10 cellular contexts compared by ENCODE assay signal in genomic region chr10:109893371-109893770, GRCh38. TPM values are rescaled to one million over a fixed set of nuclear protein-coding genes. Genes with fewer than 3 reads are reported as not detected.
DNase-seq lines count a peak whose midpoint lies in the region; ATAC-seq and TF ChIP-seq lines count a peak whose summit lies in the region.
"Had no signal": no experiment of that assay in that cellular context is flagged by ENCODE, and none has a peak within 500 bp of the region (broad histone marks: within the 10 kb centered on the region; RNA-seq: fewer than 3 reads in every experiment).

No MANE protein-coding gene starts in this region.

- H3K27me3 ChIP-seq in right lobe of liver, result no peaks in the 10 kb centered on the region

- no peak overlapping the region for H3K4me3 Mint-ChIP-seq in activated naive CD4-positive, alpha-beta T cell treated with anti-CD3 and anti-CD28 coated beads, Interleukin-2, amount 50 U/mL, for 24 hours

- TF ChIP-seq POLR2A in right lobe of liver (IDR thresholded peaks at IDR 0.05), result no peak

- intact Hi-C loops in right lobe of liver (cut with DNase I), result no loop called here

- peak overlapping the region; percentile 82 for H3K27ac ChIP-seq in angular gyrus (ENCODE audit: low read depth, low read length)
- H3K27ac ChIP-seq in right lobe of liver, result no peak overlapping the region
- H3K27ac ChIP-seq in temporal lobe (ENCODE audit: low read depth, low read length), result peak overlapping the region; percentile 5

- H3K27me3 Mint-ChIP-seq in activated naive CD4-positive, alpha-beta T cell treated with anti-CD3 and anti-CD28 coated beads, Interleukin-2, amount 50 U/mL, for 24 hours, result no peaks in the 10 kb centered on the region

- peak; percentile 8 to 32 (median 17) for ATAC-seq in right lobe of liver
- ATAC-seq in HG02798 (IDR thresholded peaks at IDR 0.05; ENCODE audit: poor library complexity, unreplicated experiment), result no peak
- ATAC-seq in GM19397 (IDR thresholded peaks at IDR 0.05; ENCODE audit: unreplicated experiment), result no peak

- H3K4me1 ChIP-seq in right lobe of liver, result peaks cover 0 to 28% (median 0%) of the 10 kb centered on the region in 4 donors

- 79% methylated on average over 4 of the region's 4 CpGs for WGBS in right lobe of liver (ENCODE audit: insufficient coverage, low coverage, low lambda C conversion rate, missing lambda C conversion rate)

- H3K36me3 Mint-ChIP-seq in activated naive CD4-positive, alpha-beta T cell treated with anti-CD3 and anti-CD28 coated beads, Interleukin-2, amount 50 U/mL, for 24 hours, result peaks cover 7% of the 10 kb centered on the region

- no peaks in the 10 kb centered on the region for H3K9me3 ChIP-seq in right lobe of liver

- peaks cover 47% of the 10 kb centered on the region for H3K4me1 Mint-ChIP-seq in activated naive CD4-positive, alpha-beta T cell treated with anti-CD3 and anti-CD28 coated beads, Interleukin-2, amount 50 U/mL, for 24 hours

- no peak for TF ChIP-seq CTCF in right lobe of liver (IDR thresholded peaks at IDR 0.05)

- peak overlapping the region; percentile 72 for H3K27ac Mint-ChIP-seq in activated naive CD4-positive, alpha-beta T cell treated with anti-CD3 and anti-CD28 coated beads, Interleukin-2, amount 50 U/mL, for 24 hours

- no peaks in the 10 kb centered on the region for H3K9me3 Mint-ChIP-seq in activated naive CD4-positive, alpha-beta T cell treated with anti-CD3 and anti-CD28 coated beads, Interleukin-2, amount 50 U/mL, for 24 hours

- H3K36me3 ChIP-seq in right lobe of liver, result peaks cover 0 to 11% (median 4%) of the 10 kb centered on the region in 4 donors

- H3K4me3 ChIP-seq in right lobe of liver, result no peak overlapping the region

- no peak for DNase-seq in activated naive CD4-positive, alpha-beta T cell (lab: John Stamatoyannopoulos, UW)
- no peak for DNase-seq in right lobe of liver
- no peak for DNase-seq in activated effector memory CD4-positive, alpha-beta T cell treated with anti-CD3 and anti-CD28 coated beads, Interleukin-2, amount 50 U/mL, for 16 hours
- DNase-seq: NCI-H226, T-helper 9 cell had no signal

RNA-seq across cellular contexts. Expression of gene XPNPEP1, which starts 29.9 kb away (rescaled TPM):
- 10 to 100 TPM; 13.9 to 57.8 (median 29.4) TPM for total RNA-seq in right lobe of liver
- 55.3 TPM for total RNA-seq in temporal lobe

Comparison
In these comparisons a context has a peak if more than half of its experiments do, and no peak if none do; other contexts are left out.
1. H3K27ac ChIP-seq: peak in angular gyrus (single experiment) and temporal lobe (single experiment); none in right lobe of liver (0 of 3).
2. ATAC-seq: peak in right lobe of liver (4 of 4); none in HG02798 (single experiment) and GM19397 (single experiment).